Comparison of ENCODE assay signal across 2 cellular contexts in the genomic region with DNA sequence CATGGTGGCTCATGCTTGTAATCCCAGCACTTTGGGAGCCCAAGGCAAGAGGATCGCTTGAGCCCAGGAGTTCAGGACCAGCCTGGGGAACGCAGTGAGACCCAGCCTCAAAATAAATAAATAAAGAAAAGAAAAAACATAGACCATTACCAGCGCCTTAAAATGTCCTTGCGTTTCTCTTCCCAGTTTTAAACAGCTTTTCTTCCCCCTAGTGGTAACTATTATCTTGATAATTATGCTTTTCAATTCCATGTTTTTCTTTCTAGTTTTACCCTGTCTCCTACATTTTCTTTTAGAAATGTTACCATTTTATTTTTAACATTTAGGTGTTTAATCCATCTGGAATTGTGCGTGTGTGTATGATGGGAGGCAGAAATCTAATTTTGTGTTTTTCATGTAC.
TF ChIP-seq lines count a peak whose summit lies in the region.

No MANE protein-coding gene starts in this region.

TF ChIP-seq in liver, 16 proteins besides CTCF, POLR2A, EP300 and RAD21:
- TF ChIP-seq, protein P1, sequence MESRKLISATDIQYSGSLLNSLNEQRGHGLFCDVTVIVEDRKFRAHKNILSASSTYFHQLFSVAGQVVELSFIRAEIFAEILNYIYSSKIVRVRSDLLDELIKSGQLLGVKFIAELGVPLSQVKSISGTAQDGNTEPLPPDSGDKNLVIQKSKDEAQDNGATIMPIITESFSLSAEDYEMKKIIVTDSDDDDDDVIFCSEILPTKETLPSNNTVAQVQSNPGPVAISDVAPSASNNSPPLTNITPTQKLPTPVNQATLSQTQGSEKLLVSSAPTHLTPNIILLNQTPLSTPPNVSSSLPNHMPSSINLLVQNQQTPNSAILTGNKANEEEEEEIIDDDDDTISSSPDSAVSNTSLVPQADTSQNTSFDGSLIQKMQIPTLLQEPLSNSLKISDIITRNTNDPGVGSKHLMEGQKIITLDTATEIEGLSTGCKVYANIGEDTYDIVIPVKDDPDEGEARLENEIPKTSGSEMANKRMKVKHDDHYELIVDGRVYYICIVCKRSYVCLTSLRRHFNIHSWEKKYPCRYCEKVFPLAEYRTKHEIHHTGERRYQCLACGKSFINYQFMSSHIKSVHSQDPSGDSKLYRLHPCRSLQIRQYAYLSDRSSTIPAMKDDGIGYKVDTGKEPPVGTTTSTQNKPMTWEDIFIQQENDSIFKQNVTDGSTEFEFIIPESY (IDR thresholded peaks at IDR 0.05), result no peak
- TF ChIP-seq EGR1 (IDR thresholded peaks at IDR 0.05; ENCODE audit: low read depth in 2 of 2), result no peak
- no peak for TF ChIP-seq JUND (IDR thresholded peaks at IDR 0.05)
- no peak for TF ChIP-seq HNF4G (IDR thresholded peaks at IDR 0.05)
- TF ChIP-seq, protein P2, sequence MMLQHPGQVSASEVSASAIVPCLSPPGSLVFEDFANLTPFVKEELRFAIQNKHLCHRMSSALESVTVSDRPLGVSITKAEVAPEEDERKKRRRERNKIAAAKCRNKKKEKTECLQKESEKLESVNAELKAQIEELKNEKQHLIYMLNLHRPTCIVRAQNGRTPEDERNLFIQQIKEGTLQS (IDR thresholded peaks at IDR 0.05), result no peak
- no peak for TF ChIP-seq TAF1 (conservative IDR thresholded peaks at IDR 0.05)
- no peak for TF ChIP-seq FOXA2 (IDR thresholded peaks at IDR 0.05)
- no peak for TF ChIP-seq RXRA (IDR thresholded peaks at IDR 0.05)
- no peak for TF ChIP-seq FOXA1 (IDR thresholded peaks at IDR 0.05)
- TF ChIP-seq SP1 (IDR thresholded peaks at IDR 0.05), result no peak
- TF ChIP-seq, protein P3, sequence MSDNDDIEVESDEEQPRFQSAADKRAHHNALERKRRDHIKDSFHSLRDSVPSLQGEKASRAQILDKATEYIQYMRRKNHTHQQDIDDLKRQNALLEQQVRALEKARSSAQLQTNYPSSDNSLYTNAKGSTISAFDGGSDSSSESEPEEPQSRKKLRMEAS (IDR thresholded peaks at IDR 0.05), result no peak
- TF ChIP-seq, protein P4, sequence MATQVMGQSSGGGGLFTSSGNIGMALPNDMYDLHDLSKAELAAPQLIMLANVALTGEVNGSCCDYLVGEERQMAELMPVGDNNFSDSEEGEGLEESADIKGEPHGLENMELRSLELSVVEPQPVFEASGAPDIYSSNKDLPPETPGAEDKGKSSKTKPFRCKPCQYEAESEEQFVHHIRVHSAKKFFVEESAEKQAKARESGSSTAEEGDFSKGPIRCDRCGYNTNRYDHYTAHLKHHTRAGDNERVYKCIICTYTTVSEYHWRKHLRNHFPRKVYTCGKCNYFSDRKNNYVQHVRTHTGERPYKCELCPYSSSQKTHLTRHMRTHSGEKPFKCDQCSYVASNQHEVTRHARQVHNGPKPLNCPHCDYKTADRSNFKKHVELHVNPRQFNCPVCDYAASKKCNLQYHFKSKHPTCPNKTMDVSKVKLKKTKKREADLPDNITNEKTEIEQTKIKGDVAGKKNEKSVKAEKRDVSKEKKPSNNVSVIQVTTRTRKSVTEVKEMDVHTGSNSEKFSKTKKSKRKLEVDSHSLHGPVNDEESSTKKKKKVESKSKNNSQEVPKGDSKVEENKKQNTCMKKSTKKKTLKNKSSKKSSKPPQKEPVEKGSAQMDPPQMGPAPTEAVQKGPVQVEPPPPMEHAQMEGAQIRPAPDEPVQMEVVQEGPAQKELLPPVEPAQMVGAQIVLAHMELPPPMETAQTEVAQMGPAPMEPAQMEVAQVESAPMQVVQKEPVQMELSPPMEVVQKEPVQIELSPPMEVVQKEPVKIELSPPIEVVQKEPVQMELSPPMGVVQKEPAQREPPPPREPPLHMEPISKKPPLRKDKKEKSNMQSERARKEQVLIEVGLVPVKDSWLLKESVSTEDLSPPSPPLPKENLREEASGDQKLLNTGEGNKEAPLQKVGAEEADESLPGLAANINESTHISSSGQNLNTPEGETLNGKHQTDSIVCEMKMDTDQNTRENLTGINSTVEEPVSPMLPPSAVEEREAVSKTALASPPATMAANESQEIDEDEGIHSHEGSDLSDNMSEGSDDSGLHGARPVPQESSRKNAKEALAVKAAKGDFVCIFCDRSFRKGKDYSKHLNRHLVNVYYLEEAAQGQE (IDR thresholded peaks at IDR 0.05), result no peak
- TF ChIP-seq YY1 (IDR thresholded peaks at IDR 0.05), result no peak

TF ChIP-seq in HepG2, 621 proteins besides CTCF, POLR2A, EP300 and RAD21:
- TF ChIP-seq MAZ (IDR thresholded peaks at IDR 0.05; ENCODE audit: borderline replicate concordance, low read depth, low read length) (no peak), MAZ (CRISPR knock-in tag; IDR thresholded peaks at IDR 0.05; ENCODE audit: low read depth) (no peak), IRX3 (CRISPR knock-in tag; IDR thresholded peaks at IDR 0.05; ENCODE audit: borderline replicate concordance, low read depth) (no peak), ZNF788 (CRISPR knock-in tag; IDR thresholded peaks at IDR 0.05; ENCODE audit: borderline replicate concordance) (no peak), ZNF446 (CRISPR knock-in tag; IDR thresholded peaks at IDR 0.05) (no peak), SOX5 (CRISPR knock-in tag; IDR thresholded peaks at IDR 0.05; ENCODE audit: borderline replicate concordance) (no peak)
- TF ChIP-seq, protein P5, sequence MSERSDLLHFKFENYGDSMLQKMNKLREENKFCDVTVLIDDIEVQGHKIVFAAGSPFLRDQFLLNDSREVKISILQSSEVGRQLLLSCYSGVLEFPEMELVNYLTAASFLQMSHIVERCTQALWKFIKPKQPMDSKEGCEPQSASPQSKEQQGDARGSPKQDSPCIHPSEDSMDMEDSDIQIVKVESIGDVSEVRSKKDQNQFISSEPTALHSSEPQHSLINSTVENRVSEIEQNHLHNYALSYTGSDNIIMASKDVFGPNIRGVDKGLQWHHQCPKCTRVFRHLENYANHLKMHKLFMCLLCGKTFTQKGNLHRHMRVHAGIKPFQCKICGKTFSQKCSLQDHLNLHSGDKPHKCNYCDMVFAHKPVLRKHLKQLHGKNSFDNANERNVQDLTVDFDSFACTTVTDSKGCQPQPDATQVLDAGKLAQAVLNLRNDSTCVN (CRISPR knock-in tag; IDR thresholded peaks at IDR 0.05; ENCODE audit: borderline replicate concordance), result no peak
